In genomic region chr2:149679286-149679685, GRCh38 we compare ENCODE assay signal across 14 cellular contexts.
DNase-seq lines count a peak whose midpoint lies in the region; ATAC-seq, FAIRE-seq and TF ChIP-seq lines count a peak whose summit lies in the region.
"Had no signal": no experiment of that assay in that cellular context is flagged by ENCODE, and none has a peak within 500 bp of the region (broad histone marks: within the 10 kb centered on the region; RNA-seq: fewer than 3 reads in every experiment).

No MANE protein-coding gene starts in this region.

- POLR2A ChIA-PET in HEK293T (lab: Yijun Ruan, JAX): no interaction called here

- FAIRE-seq in urothelium cell line (lab: Jason Lieb, UNC): no peak
- FAIRE-seq: endometrium had no signal

- CTCF ChIA-PET in HEK293T (lab: Yijun Ruan, JAX): no interaction called here

- peak; percentile 16 for DNase-seq in H4 (ENCODE audit: low spot score)
- peak; percentile 40 for DNase-seq in OCI-M1 (lab: John Stamatoyannopoulos, UW)
- DNase-seq in fibroblast of mammary gland (ENCODE audit: low read depth): peak; percentile 44
- peak; percentile 10 for DNase-seq in urothelium cell line (ENCODE audit: low spot score)
- no peak for DNase-seq in SW 1271 (lab: John Stamatoyannopoulos, UW)
- DNase-seq in HEK293T (ENCODE audit: extremely low spot score): no peak
- DNase-seq: activated naive CD8-positive, alpha-beta T cell treated with anti-CD3 and anti-CD28 coated beads, Interleukin-2, amount 50 U/mL, for 24 hours; CD8-positive, alpha-beta memory T cell; kidney glomerular epithelial cell; NCI-H1105; nucleus accumbens; stimulated activated CD4-positive, alpha-beta T cell treated with anti-CD3 and anti-CD28 coated beads, Interleukin-4, amount 100 ng/mL, for 24 hours had no signal

- H3K4me3 ChIP-seq in fibroblast of mammary gland (ENCODE audit: control insufficient read depth, low read depth, low read length): no peak overlapping the region

- no peak for ATAC-seq in HG03139 (IDR thresholded peaks at IDR 0.05; ENCODE audit: unreplicated experiment)
- ATAC-seq: activated naive CD8-positive, alpha-beta T cell treated with anti-CD3 and anti-CD28 coated beads, Interleukin-2, amount 50 U/mL, for 24 hours had no signal

- TF ChIP-seq CTCF in fibroblast of mammary gland (conservative IDR thresholded peaks at IDR 0.05; ENCODE audit: control insufficient read depth, insufficient read depth, low read depth, low read length): no peak

TF ChIP-seq in HEK293T, 16 proteins besides CTCF, POLR2A, EP300 and RAD21:
- no peak for TF ChIP-seq HDGF (IDR thresholded peaks at IDR 0.05; ENCODE audit: borderline replicate concordance)
- TF ChIP-seq ELF4 (IDR thresholded peaks at IDR 0.05): no peak
- no peak for TF ChIP-seq ZNF384 (IDR thresholded peaks at IDR 0.05)
- TF ChIP-seq FOXM1 (IDR thresholded peaks at IDR 0.05; ENCODE audit: borderline replicate concordance): no peak
- TF ChIP-seq BHLHE40 (IDR thresholded peaks at IDR 0.05; ENCODE audit: borderline replicate concordance): no peak
- TF ChIP-seq TARDBP (IDR thresholded peaks at IDR 0.05): no peak
- TF ChIP-seq ARNT (IDR thresholded peaks at IDR 0.05): no peak
- TF ChIP-seq SUZ12 (IDR thresholded peaks at IDR 0.05): no peak
- TF ChIP-seq SP1 (IDR thresholded peaks at IDR 0.05): no peak
- no peak for TF ChIP-seq FOXA1 (IDR thresholded peaks at IDR 0.05)
- no peak for TF ChIP-seq CTBP1 (IDR thresholded peaks at IDR 0.05; ENCODE audit: borderline replicate concordance)
- TF ChIP-seq FOXK2 (IDR thresholded peaks at IDR 0.05): no peak
- TF ChIP-seq LEF1 (IDR thresholded peaks at IDR 0.05; ENCODE audit: borderline replicate concordance): no peak
- no peak for TF ChIP-seq L3MBTL2 (conservative IDR thresholded peaks at IDR 0.05)
- no peak for TF ChIP-seq PKNOX1 (IDR thresholded peaks at IDR 0.05)
- no peak for TF ChIP-seq NFRKB (IDR thresholded peaks at IDR 0.05)

Comparison
In these comparisons a context has a peak if more than half of its experiments do, and no peak if none do; other contexts are left out.
1. DNase-seq: peak in H4 (single experiment), OCI-M1 (single experiment), fibroblast of mammary gland (single experiment) and urothelium cell line (single experiment); none in SW 1271 (0 of 2) and HEK293T (single experiment).